In the genomic region with DNA sequence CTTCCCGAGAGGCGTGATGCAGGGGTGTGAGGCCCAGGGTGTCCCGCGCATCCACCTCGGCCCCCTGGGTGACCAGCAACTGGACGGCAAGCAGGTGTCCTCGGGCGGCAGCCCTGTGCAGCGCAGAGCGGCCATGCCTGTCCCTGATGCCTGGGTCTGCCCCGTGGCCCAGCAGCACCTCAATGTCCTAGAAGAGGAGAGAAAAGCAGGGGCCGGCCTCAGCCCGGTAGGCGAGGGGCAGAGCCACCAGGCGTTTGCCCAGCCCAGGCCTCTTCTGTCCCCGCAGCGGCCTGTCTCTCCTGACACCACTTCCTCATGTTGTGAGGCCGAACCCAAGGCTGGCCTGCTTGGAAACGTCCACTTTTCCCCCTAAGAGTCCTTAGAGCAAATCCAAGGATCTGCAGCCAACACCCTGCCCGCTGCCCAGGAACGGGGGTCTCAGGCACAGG, we compare ENCODE assay signal across 2 cellular contexts.
TF ChIP-seq lines count a peak whose summit lies in the region.

No MANE protein-coding gene starts in this region.

TF ChIP-seq in SK-N-SH, 30 proteins besides CTCF, POLR2A, EP300 and RAD21 (continued from another document):
- TF ChIP-seq, protein P1, sequence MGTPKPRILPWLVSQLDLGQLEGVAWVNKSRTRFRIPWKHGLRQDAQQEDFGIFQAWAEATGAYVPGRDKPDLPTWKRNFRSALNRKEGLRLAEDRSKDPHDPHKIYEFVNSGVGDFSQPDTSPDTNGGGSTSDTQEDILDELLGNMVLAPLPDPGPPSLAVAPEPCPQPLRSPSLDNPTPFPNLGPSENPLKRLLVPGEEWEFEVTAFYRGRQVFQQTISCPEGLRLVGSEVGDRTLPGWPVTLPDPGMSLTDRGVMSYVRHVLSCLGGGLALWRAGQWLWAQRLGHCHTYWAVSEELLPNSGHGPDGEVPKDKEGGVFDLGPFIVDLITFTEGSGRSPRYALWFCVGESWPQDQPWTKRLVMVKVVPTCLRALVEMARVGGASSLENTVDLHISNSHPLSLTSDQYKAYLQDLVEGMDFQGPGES (IDR thresholded peaks at IDR 0.05; ENCODE audit: low read depth, low read length): no peak

TF ChIP-seq in SK-N-SH treated with all-trans-retinoic acid at 6 μM for 48 hours, 23 proteins besides CTCF, POLR2A, EP300 and RAD21 (continued from another document):
- no peak for TF ChIP-seq CSDC2 (CRISPR knock-in tag; IDR thresholded peaks at IDR 0.05)
- TF ChIP-seq, protein P2, sequence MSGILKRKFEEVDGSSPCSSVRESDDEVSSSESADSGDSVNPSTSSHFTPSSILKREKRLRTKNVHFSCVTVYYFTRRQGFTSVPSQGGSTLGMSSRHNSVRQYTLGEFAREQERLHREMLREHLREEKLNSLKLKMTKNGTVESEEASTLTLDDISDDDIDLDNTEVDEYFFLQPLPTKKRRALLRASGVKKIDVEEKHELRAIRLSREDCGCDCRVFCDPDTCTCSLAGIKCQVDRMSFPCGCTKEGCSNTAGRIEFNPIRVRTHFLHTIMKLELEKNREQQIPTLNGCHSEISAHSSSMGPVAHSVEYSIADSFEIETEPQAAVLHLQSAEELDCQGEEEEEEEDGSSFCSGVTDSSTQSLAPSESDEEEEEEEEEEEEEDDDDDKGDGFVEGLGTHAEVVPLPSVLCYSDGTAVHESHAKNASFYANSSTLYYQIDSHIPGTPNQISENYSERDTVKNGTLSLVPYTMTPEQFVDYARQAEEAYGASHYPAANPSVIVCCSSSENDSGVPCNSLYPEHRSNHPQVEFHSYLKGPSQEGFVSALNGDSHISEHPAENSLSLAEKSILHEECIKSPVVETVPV (CRISPR knock-in tag; IDR thresholded peaks at IDR 0.05): no peak
